8 cellular contexts compared by ENCODE assay signal in the genomic region with DNA sequence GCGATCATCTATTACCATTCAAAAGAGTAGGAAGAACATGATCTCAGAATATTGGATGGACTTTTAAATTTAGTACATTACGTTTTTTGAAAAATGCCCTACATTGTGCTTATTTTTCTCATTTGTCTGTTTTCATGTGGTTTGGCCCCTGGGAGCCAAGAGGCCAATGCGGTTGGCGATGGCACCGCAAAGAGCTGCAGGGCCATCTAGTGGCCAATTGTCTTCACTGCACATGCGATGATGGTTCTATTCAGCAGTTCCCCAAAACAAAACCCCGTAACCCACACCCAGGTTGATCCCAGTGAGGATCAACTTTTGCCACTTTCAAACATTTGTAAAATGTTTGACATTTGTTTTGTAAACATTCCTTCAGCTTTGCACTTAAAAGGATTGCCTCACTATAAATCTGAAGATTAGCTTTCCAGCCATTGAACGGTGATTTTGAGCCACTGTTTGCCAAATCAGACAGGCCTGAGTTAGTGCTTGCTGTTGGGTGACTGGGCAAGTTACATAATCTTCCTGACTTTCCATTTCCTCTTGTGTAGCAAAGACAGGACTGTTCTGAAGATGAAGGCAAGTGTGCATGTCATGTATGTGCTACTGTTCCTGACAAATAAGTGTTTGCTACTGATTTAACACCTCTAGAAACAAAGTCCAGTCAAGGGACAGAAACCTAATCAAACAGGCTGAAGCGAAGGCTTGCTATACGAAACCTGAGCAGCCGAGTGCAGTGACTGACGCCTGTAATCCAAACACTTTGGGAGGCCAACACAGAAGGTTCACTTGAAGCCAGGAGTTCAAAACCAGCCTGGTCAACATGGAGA. TPM values are rescaled to one million over a fixed set of nuclear protein-coding genes. Genes with fewer than 3 reads are reported as not detected.
DNase-seq lines count a peak whose midpoint lies in the region; ATAC-seq and TF ChIP-seq lines count a peak whose summit lies in the region.

No MANE protein-coding gene starts in this region.

- no peaks in the 10 kb centered on the region for H3K9me3 Mint-ChIP-seq in T-helper 2 cell treated with Interferon-gamma antibody and Interleukin-4, amounts not matched to agents 5 μg/mL and 100 μg/mL, for 36 hours

- H3K4me1 Mint-ChIP-seq in T-helper 2 cell treated with Interferon-gamma antibody and Interleukin-4, amounts not matched to agents 5 μg/mL and 100 μg/mL, for 36 hours (ENCODE audit: low read depth) = peaks cover 34% of the 10 kb centered on the region

- no peak overlapping the region for H3K9ac ChIP-seq in MM.1S (ENCODE audit: low read length)

- H3K36me3 ChIP-seq in MM.1S (replicated peaks; ENCODE audit: insufficient read depth, low read length) (no peaks in the 10 kb centered on the region), hepatocyte (replicated peaks; ENCODE audit: insufficient read depth, low read depth) (no peaks in the 10 kb centered on the region)

- H3K4me3 ChIP-seq in MM.1S (ENCODE audit: low read length) = no peak overlapping the region
- no peak overlapping the region for H3K4me3 ChIP-seq in hepatocyte

- H3K4me1 ChIP-seq in MM.1S (ENCODE audit: low read length) = peaks cover 22% of the 10 kb centered on the region
- H3K4me1 ChIP-seq in hepatocyte (ENCODE audit: insufficient read depth) = no peaks in the 10 kb centered on the region

- H3K9me2 ChIP-seq in MM.1S (replicated peaks; ENCODE audit: insufficient read depth, low read length) (no peaks in the 10 kb centered on the region), hepatocyte (replicated peaks; ENCODE audit: insufficient read depth) (no peaks in the 10 kb centered on the region)

- ATAC-seq in sciatic nerve (peak; percentile 95), HG03571 (IDR thresholded peaks at IDR 0.05; ENCODE audit: unreplicated experiment) (no peak), HG02938 (IDR thresholded peaks at IDR 0.05; ENCODE audit: unreplicated experiment) (no peak)

- peaks cover 48% of the 10 kb centered on the region for H3K36me3 Mint-ChIP-seq in T-helper 2 cell treated with Interferon-gamma antibody and Interleukin-4, amounts not matched to agents 5 μg/mL and 100 μg/mL, for 36 hours (ENCODE audit: low read depth)

- peaks cover 10% of the 10 kb centered on the region for H3K79me2 ChIP-seq in MM.1S (ENCODE audit: low read length)
- no peaks in the 10 kb centered on the region for H3K79me2 ChIP-seq in hepatocyte

- WGBS in hepatocyte (ENCODE audit: low lambda C conversion rate, missing lambda C conversion rate) = 37% methylated on average over 12 of the region's 12 CpGs

- TF ChIP-seq CTCF in GM12801 (IDR thresholded peaks at IDR 0.05; ENCODE audit: extremely low read depth, insufficient read length) = peak; percentile 31
- TF ChIP-seq CTCF in MM.1S (IDR thresholded peaks at IDR 0.05; ENCODE audit: low read length) = peak; percentile 98
- peak; percentile 99 for TF ChIP-seq CTCF in hepatocyte (IDR thresholded peaks at IDR 0.05; ENCODE audit: poor library complexity)

- H2AFZ ChIP-seq in MM.1S (ENCODE audit: low read length) (no peak overlapping the region), hepatocyte (no peak overlapping the region)

- peaks cover 17% of the 10 kb centered on the region for H3F3A ChIP-seq in MM.1S (ENCODE audit: insufficient read depth, low read length)

- H4K20me1 ChIP-seq in MM.1S (ENCODE audit: insufficient read depth, low read length) (no peaks in the 10 kb centered on the region), hepatocyte (ENCODE audit: insufficient read depth, poor library complexity, severe bottlenecking) (no peaks in the 10 kb centered on the region)

- H3K4me3 Mint-ChIP-seq in T-helper 2 cell treated with Interferon-gamma antibody and Interleukin-4, amounts not matched to agents 5 μg/mL and 100 μg/mL, for 36 hours = peak overlapping the region; percentile 21

- H3K27me3 Mint-ChIP-seq in T-helper 2 cell treated with Interferon-gamma antibody and Interleukin-4, amounts not matched to agents 5 μg/mL and 100 μg/mL, for 36 hours (ENCODE audit: low read depth) = no peaks in the 10 kb centered on the region

- H3K4me2 ChIP-seq in MM.1S (ENCODE audit: low read depth, low read length) (peak overlapping the region; percentile 32; the same call in 1 of the 2 replicates), hepatocyte (peak overlapping the region; percentile 18)

- H3K27me3 ChIP-seq in MM.1S (replicated peaks; ENCODE audit: insufficient read depth, low read length) = no peaks in the 10 kb centered on the region
- H3K27me3 ChIP-seq in hepatocyte = no peaks in the 10 kb centered on the region

- intact Hi-C loops in sciatic nerve (cut with DNase I) = loop anchor here (10.0 kb wide), 1 partner anchor 225 kb away; no protein-coding TSS in a partner anchor

- H3K27ac ChIP-seq in MM.1S (ENCODE audit: low read length) (no peak overlapping the region), hepatocyte (no peak overlapping the region)

- no peaks in the 10 kb centered on the region for H3K9me3 ChIP-seq in MM.1S (replicated peaks; ENCODE audit: insufficient read depth, low read length)
- H3K9me3 ChIP-seq in hepatocyte (ENCODE audit: low read depth) = no peaks in the 10 kb centered on the region

- no peak overlapping the region for H3K27ac Mint-ChIP-seq in T-helper 2 cell treated with Interferon-gamma antibody and Interleukin-4, amounts not matched to agents 5 μg/mL and 100 μg/mL, for 36 hours

- DNase-seq in MM.1S (peak; percentile 90), astrocyte of the hippocampus (ENCODE audit: low read depth, low spot score) (peak; percentile 86), hepatocyte (ENCODE audit: low spot score) (peak; percentile 86), sciatic nerve (ENCODE audit: low spot score) (peak; percentile 92)
- DNase-seq in T-helper 2 cell treated with Interferon-gamma antibody and Interleukin-4, amounts not matched to agents 5 μg/mL and 100 μg/mL, for 36 hours (ENCODE audit: low spot score) = peak; percentile 62

RNA-seq across cellular contexts. Expression of a gene that starts 29.2 kb away (rescaled TPM):
- total RNA-seq in hepatocyte (376 and 397 TPM in 2 replicates), sciatic nerve (84.9 TPM)
- 330 and 351 TPM in 2 replicates for polyA plus RNA-seq in hepatocyte

RNA-seq across cellular contexts. Expression of a gene that starts 53.8 kb away (rescaled TPM):
- total RNA-seq in hepatocyte (7.9 and 8.9 TPM in 2 replicates), sciatic nerve (12.9 TPM)
- polyA plus RNA-seq in hepatocyte = 12.8 and 14.7 TPM in 2 replicates

RNA-seq across cellular contexts. Expression of a gene that starts 57.1 kb away (rescaled TPM):
- total RNA-seq in hepatocyte = 40.5 and 41.7 TPM in 2 replicates
- polyA plus RNA-seq in hepatocyte = 16.5 and 17.1 TPM in 2 replicates
- total RNA-seq in sciatic nerve = 16.1 TPM

Comparison
In these comparisons a context has a peak if more than half of its experiments do, and no peak if none do; other contexts are left out.
1. CTCF ChIP-seq: peak in every context shown above with its lines; median percentile 99 in hepatocyte; 98 in MM.1S; 31 in GM12801.